8 cellular contexts compared by ENCODE assay signal in genomic region chr2:7825591-7826312, GRCh38.
DNase-seq lines count a peak whose midpoint lies in the region; ATAC-seq lines count a peak whose summit lies in the region.

No MANE protein-coding gene starts in this region.

- intact Hi-C loops in posterior cingulate gyrus (cut with DNase I) = no loop called here

- H3K9me3 Mint-ChIP-seq in activated naive CD8-positive, alpha-beta T cell treated with anti-CD3 and anti-CD28 coated beads, Interleukin-2, amount 50 U/mL, for 24 hours = no peaks in the 10 kb centered on the region

- peaks cover 14% of the 10 kb centered on the region for H3K4me1 Mint-ChIP-seq in activated naive CD8-positive, alpha-beta T cell treated with anti-CD3 and anti-CD28 coated beads, Interleukin-2, amount 50 U/mL, for 24 hours

- no peak overlapping the region for H3K4me3 Mint-ChIP-seq in activated naive CD8-positive, alpha-beta T cell treated with anti-CD3 and anti-CD28 coated beads, Interleukin-2, amount 50 U/mL, for 24 hours

- H3K27me3 Mint-ChIP-seq in activated naive CD8-positive, alpha-beta T cell treated with anti-CD3 and anti-CD28 coated beads, Interleukin-2, amount 50 U/mL, for 24 hours = no peaks in the 10 kb centered on the region

- H3K36me3 Mint-ChIP-seq in activated naive CD8-positive, alpha-beta T cell treated with anti-CD3 and anti-CD28 coated beads, Interleukin-2, amount 50 U/mL, for 24 hours (ENCODE audit: low read depth) = no peaks in the 10 kb centered on the region

- H3K27ac Mint-ChIP-seq in activated naive CD8-positive, alpha-beta T cell treated with anti-CD3 and anti-CD28 coated beads, Interleukin-2, amount 50 U/mL, for 24 hours = peak overlapping the region; percentile 55

- ATAC-seq in GM19351 (IDR thresholded peaks at IDR 0.05; ENCODE audit: unreplicated experiment) = peak; percentile 94
- ATAC-seq in HG03108 (IDR thresholded peaks at IDR 0.05; ENCODE audit: unreplicated experiment) = peak; percentile 70
- peak; percentile 87 for ATAC-seq in activated naive CD8-positive, alpha-beta T cell treated with anti-CD3 and anti-CD28 coated beads, Interleukin-2, amount 50 U/mL, for 24 hours
- ATAC-seq in GM21825 (IDR thresholded peaks at IDR 0.05; ENCODE audit: unreplicated experiment) = no peak

- DNase-seq in activated naive CD8-positive, alpha-beta T cell treated with anti-CD3 and anti-CD28 coated beads, Interleukin-2, amount 50 U/mL, for 24 hours = no peak
- DNase-seq in stimulated activated CD4-positive, alpha-beta T cell treated with anti-CD3 and anti-CD28 coated beads, Interleukin-12 subunit alpha, Interleukin-12 subunit beta, amount 100 ng/mL, for 48 hours (ENCODE audit: low read depth in 2 of 3, low spot score in 1 of 3) = peak; percentile 40 to 58 (median 57)
- DNase-seq in cerebellar nuclear complex (lab: John Stamatoyannopoulos, UW) (no peak), posterior cingulate gyrus (no peak), NOMO-1 (lab: John Stamatoyannopoulos, UW; ENCODE audit: unreplicated experiment in 2 of 2) (no peak)

Comparison
In these comparisons a context has a peak if more than half of its experiments do, and no peak if none do; other contexts are left out.
1. DNase-seq: peak in stimulated activated CD4-positive, alpha-beta T cell treated with anti-CD3 and anti-CD28 coated beads, Interleukin-12 subunit alpha, Interleukin-12 subunit beta, amount 100 ng/mL, for 48 hours (3 of 3); none in activated naive CD8-positive, alpha-beta T cell treated with anti-CD3 and anti-CD28 coated beads, Interleukin-2, amount 50 U/mL, for 24 hours (single experiment), cerebellar nuclear complex (0 of 2), posterior cingulate gyrus (0 of 10) and NOMO-1 (0 of 2).